ENCODE assay signal across 22 cellular contexts in the genomic region with DNA sequence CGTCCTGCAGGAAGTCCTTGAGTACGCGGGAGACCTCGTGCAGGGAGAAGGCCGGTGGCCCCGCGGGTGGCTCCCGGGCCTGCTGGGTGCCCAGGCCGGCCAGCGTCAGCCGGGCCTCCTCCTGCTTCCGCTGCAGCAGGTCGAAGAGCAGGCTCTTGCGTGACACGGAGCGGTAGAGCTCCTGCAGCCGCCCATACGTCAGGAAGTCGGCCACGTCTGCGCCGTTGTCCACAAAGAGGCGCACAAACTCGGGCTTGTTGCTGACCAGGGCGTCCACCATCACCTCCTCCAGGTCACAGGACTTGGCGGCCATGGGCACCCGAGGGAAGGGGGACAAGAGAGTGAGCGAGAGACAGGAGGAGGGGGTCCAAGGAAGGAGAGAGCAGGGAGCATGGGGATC. TPM values are rescaled to one million over a fixed set of nuclear protein-coding genes. Genes with fewer than 3 reads are reported as not detected.
DNase-seq lines count a peak whose midpoint lies in the region; ATAC-seq lines count a peak whose summit lies in the region.
"Had no signal": no experiment of that assay in that cellular context is flagged by ENCODE, and none has a peak within 500 bp of the region (broad histone marks: within the 10 kb centered on the region; RNA-seq: fewer than 3 reads in every experiment).

No MANE protein-coding gene starts in this region.

- no peak overlapping the region for H3K4me3 ChIP-seq in right cardiac atrium (ENCODE audit: low read length)
- H3K4me3 ChIP-seq: BLaER1, HAP-1 had no signal

- H3K27me3 ChIP-seq in right cardiac atrium (ENCODE audit: control insufficient read depth, insufficient read depth): no peaks in the 10 kb centered on the region

- peaks cover 0 to 6% of the 10 kb centered on the region in 2 donors for H3K27me3 Mint-ChIP-seq in stimulated activated naive B cell treated with anti-CD40 and anti-IgM and Interleukin-4, amounts not matched to agents 10 μg/mL and 1 μg/mL and 100 μg/mL, for 72 hours
- H3K27me3 Mint-ChIP-seq: B cell had no signal

- intact Hi-C loops in right cardiac atrium (cut with DNase I): no loop called here
- intact Hi-C loops in cardiac septum (cut with DNase I): no loop called here

- no peaks in the 10 kb centered on the region for H3K36me3 Mint-ChIP-seq in stimulated activated naive B cell treated with anti-CD40 and anti-IgM and Interleukin-4, amounts not matched to agents 10 μg/mL and 1 μg/mL and 100 μg/mL, for 72 hours
- H3K36me3 Mint-ChIP-seq: CD4-positive, CD25-positive, alpha-beta regulatory T cell; CD8-positive, alpha-beta T cell had no signal

- H3K9me3 ChIP-seq in right cardiac atrium (ENCODE audit: control insufficient read depth, low read length): no peaks in the 10 kb centered on the region
- H3K9me3 ChIP-seq: BLaER1, Caco-2, HAP-1 had no signal

- no peaks in the 10 kb centered on the region for H3K4me1 ChIP-seq in right cardiac atrium (ENCODE audit: control insufficient read depth, insufficient read depth, low read length)
- H3K4me1 ChIP-seq: Caco-2, HAP-1 had no signal

- no peak overlapping the region for H3K4me3 Mint-ChIP-seq in stimulated activated naive B cell treated with anti-CD40 and anti-IgM and Interleukin-4, amounts not matched to agents 10 μg/mL and 1 μg/mL and 100 μg/mL, for 72 hours
- H3K4me3 Mint-ChIP-seq: B cell; CD4-positive, CD25-positive, alpha-beta regulatory T cell; CD8-positive, alpha-beta T cell; HFFc6 had no signal

- 85% methylated on average over 28 of the region's 28 CpGs for WGBS in right cardiac atrium

- no peak overlapping the region for H3K27ac ChIP-seq in right cardiac atrium (ENCODE audit: low read length)
- H3K27ac ChIP-seq: 22Rv1, BLaER1, C4-2B had no signal

- ATAC-seq in right cardiac atrium: no peak
- ATAC-seq in stimulated activated naive B cell treated with anti-CD40 and anti-IgM and Interleukin-4, amounts not matched to agents 10 μg/mL and 1 μg/mL and 100 μg/mL, for 72 hours (replicated peaks): no peak
- ATAC-seq: CD8-positive, alpha-beta T cell had no signal

- DNase-seq in DMS53 (lab: John Stamatoyannopoulos, UW) (peak; percentile 55), DMS53 treated with DMSO at 0.1 percent for 48 hours (lab: John Stamatoyannopoulos, UW; ENCODE audit: unreplicated experiment) (no peak), right cardiac atrium (peak in 2 of 3 donors; percentile 24 to 55), cardiac septum (ENCODE audit: low spot score) (no peak), NCI-H2196 (lab: John Stamatoyannopoulos, UW; ENCODE audit: unreplicated experiment) (no peak)
- DNase-seq in stimulated activated naive B cell treated with anti-CD40 and anti-IgM and Interleukin-4, amounts not matched to agents 10 μg/mL and 1 μg/mL and 100 μg/mL, for 72 hours: no peak
- DNase-seq: Caco-2; CD4-positive, CD25-positive, alpha-beta regulatory T cell; CD8-positive, alpha-beta T cell; DMS153; DMS79 treated with DMSO at 0.1 percent for 48 hours; GF-D8; GOT3; HFFc6 had no signal

- no peaks in the 10 kb centered on the region for H3K9me3 Mint-ChIP-seq in stimulated activated naive B cell treated with anti-CD40 and anti-IgM and Interleukin-4, amounts not matched to agents 10 μg/mL and 1 μg/mL and 100 μg/mL, for 72 hours
- H3K9me3 Mint-ChIP-seq: CD4-positive, CD25-positive, alpha-beta regulatory T cell; CD8-positive, alpha-beta T cell; HFFc6 had no signal

- peak overlapping the region; percentile 51 for H3K27ac Mint-ChIP-seq in stimulated activated naive B cell treated with anti-CD40 and anti-IgM and Interleukin-4, amounts not matched to agents 10 μg/mL and 1 μg/mL and 100 μg/mL, for 72 hours
- H3K27ac Mint-ChIP-seq: B cell; CD4-positive, CD25-positive, alpha-beta regulatory T cell; CD8-positive, alpha-beta T cell; HFFc6 had no signal

- H3K4me1 Mint-ChIP-seq in stimulated activated naive B cell treated with anti-CD40 and anti-IgM and Interleukin-4, amounts not matched to agents 10 μg/mL and 1 μg/mL and 100 μg/mL, for 72 hours: peaks cover 0 to 5% of the 10 kb centered on the region in 2 donors

RNA-seq across cellular contexts. Expression of a gene that starts 14.6 kb away (rescaled TPM):
- total RNA-seq in right cardiac atrium: 10 to 100 TPM; 30.5 to 50.4 (median 37.1) TPM
- polyA plus RNA-seq in right cardiac atrium: 31.8 TPM
- 36.2 TPM for total RNA-seq in cardiac septum

RNA-seq across cellular contexts. Expression of a gene that starts 29.1 kb away (rescaled TPM):
- not detected for total RNA-seq in right cardiac atrium
- 0.02 TPM for polyA plus RNA-seq in right cardiac atrium
- total RNA-seq in cardiac septum: not detected
- total RNA-seq: B cell, Caco-2, G401, HFFc6 had no signal
- polyA plus RNA-seq: AG04450; CD4-positive, CD25-positive, alpha-beta regulatory T cell had no signal

RNA-seq across cellular contexts. Expression of a gene that starts 29.6 kb away (rescaled TPM):
- 10 to 100 TPM; 36.5 to 46.8 (median 41.0) TPM for total RNA-seq in right cardiac atrium
- polyA plus RNA-seq in right cardiac atrium: 36.4 TPM
- 43.0 TPM for total RNA-seq in cardiac septum
- total RNA-seq: Daoy, HFFc6 had no signal
- polyA plus RNA-seq: AG04450 had no signal

RNA-seq across cellular contexts. Expression of a gene that starts 38.1 kb away (rescaled TPM):
- 100 to 1,000 TPM; 677 to 920 (median 748) TPM for total RNA-seq in right cardiac atrium
- polyA plus RNA-seq in right cardiac atrium: 869 TPM
- total RNA-seq in cardiac septum: 663 TPM

Comparison
In these comparisons a context has a peak if more than half of its experiments do, and no peak if none do; other contexts are left out.
1. DNase-seq: peak in DMS53 (single experiment) and right cardiac atrium (2 of 3); none in DMS53 treated with DMSO at 0.1 percent for 48 hours (single experiment), cardiac septum (single experiment), stimulated activated naive B cell treated with anti-CD40 and anti-IgM and Interleukin-4, amounts not matched to agents 10 μg/mL and 1 μg/mL and 100 μg/mL, for 72 hours (single experiment) and NCI-H2196 (single experiment).